In genomic region chr4:87006531-87007344, GRCh38 we compare ENCODE assay signal across 8 cellular contexts.
DNase-seq lines count a peak whose midpoint lies in the region; ATAC-seq and TF ChIP-seq lines count a peak whose summit lies in the region.

No MANE protein-coding gene starts in this region.

- peak; percentile 57 for TF ChIP-seq CTCF in 22Rv1 (IDR thresholded peaks at IDR 0.05)
- peak; percentile 38 for TF ChIP-seq CTCF in astrocyte of the spinal cord (IDR thresholded peaks at IDR 0.05; ENCODE audit: low read depth, low read length)

- in situ Hi-C loops in astrocyte of the spinal cord (cut with HindIII; ENCODE audit: low sequenced_read_pairs): no loop called here

- intact Hi-C loops in sciatic nerve (cut with DNase I): loop anchor here (10.0 kb wide), 2 partner anchors 72 to 88 kb away; partner anchors contain the start of gene AFF1

- DNase-seq in NCI-H2029 treated with DMSO at 0.1 percent for 48 hours (lab: John Stamatoyannopoulos, UW): peak; percentile 88
- DNase-seq in T1000 (lab: John Stamatoyannopoulos, UW): peak; percentile 91
- DNase-seq in astrocyte of the spinal cord (ENCODE audit: low read depth, low spot score): peak; percentile 97
- peak; percentile 70 for DNase-seq in iPS DF 19.7 (ENCODE audit: low read depth, low spot score)
- DNase-seq in sciatic nerve (ENCODE audit: low spot score): peak; percentile 95

- peak; percentile 75 for ATAC-seq in GM18511 (IDR thresholded peaks at IDR 0.05; ENCODE audit: unreplicated experiment)
- ATAC-seq in HG03025 (IDR thresholded peaks at IDR 0.05; ENCODE audit: low FRiP score, unreplicated experiment): peak; percentile 71
- peak; percentile 96 for ATAC-seq in sciatic nerve

- peak overlapping the region; percentile 89 for H3K27ac ChIP-seq in 22Rv1

- peak overlapping the region; percentile 72 for H3K4me3 ChIP-seq in astrocyte of the spinal cord (ENCODE audit: low read depth, low read length)

Comparison
In these comparisons a context has a peak if more than half of its experiments do, and no peak if none do; other contexts are left out.
1. Peak in every context shown above with its lines: DNase-seq, ATAC-seq, H3K4me3 ChIP-seq and H3K27ac ChIP-seq.